13 cellular contexts compared by ENCODE assay signal in genomic region chr3:14141144-14141543, GRCh38. TPM values are rescaled to one million over a fixed set of nuclear protein-coding genes. Genes with fewer than 3 reads are reported as not detected.
DNase-seq lines count a peak whose midpoint lies in the region; ATAC-seq and TF ChIP-seq lines count a peak whose summit lies in the region.
"Had no signal": no experiment of that assay in that cellular context is flagged by ENCODE, and none has a peak within 500 bp of the region (broad histone marks: within the 10 kb centered on the region; RNA-seq: fewer than 3 reads in every experiment).

No MANE protein-coding gene starts in this region.

- WGBS in right cardiac atrium, result 44% methylated on average over 2 of the region's 2 CpGs
- WGBS in right lobe of liver (ENCODE audit: insufficient coverage, low coverage, low lambda C conversion rate, missing lambda C conversion rate), result 29% methylated on average over 2 of the region's 2 CpGs

- peaks cover 22% of the 10 kb centered on the region for H3K36me3 Mint-ChIP-seq in activated naive CD8-positive, alpha-beta T cell treated with anti-CD3 and anti-CD28 coated beads for 36 hours

- H3K9me3 ChIP-seq in right cardiac atrium (ENCODE audit: control insufficient read depth, low read length) (no peaks in the 10 kb centered on the region), right lobe of liver (no peaks in the 10 kb centered on the region)
- H3K9me3 ChIP-seq: left ventricle myocardium inferior, SJSA1 had no signal

- H3K27me3 ChIP-seq in right cardiac atrium (ENCODE audit: control insufficient read depth, insufficient read depth) (no peaks in the 10 kb centered on the region), right lobe of liver (no peaks in the 10 kb centered on the region)
- H3K27me3 ChIP-seq: SJSA1 had no signal

- DNase-seq in right cardiac atrium, result no peak
- no peak for DNase-seq in left cardiac atrium
- DNase-seq in activated naive CD8-positive, alpha-beta T cell treated with anti-CD3 and anti-CD28 coated beads for 36 hours, result no peak
- no peak for DNase-seq in right lobe of liver
- no peak for DNase-seq in T1000 (lab: John Stamatoyannopoulos, UW)
- DNase-seq in SIG-M5 (lab: John Stamatoyannopoulos, UW), result no peak
- no peak for DNase-seq in SIG-M5 treated with dmso at 0.1 percent for 504 hours (lab: John Stamatoyannopoulos, UW; ENCODE audit: unreplicated experiment)
- DNase-seq: COR-L47, left ventricle myocardium inferior, MV-4-11 had no signal

- H3K27me3 Mint-ChIP-seq in activated naive CD8-positive, alpha-beta T cell treated with anti-CD3 and anti-CD28 coated beads for 36 hours, result no peaks in the 10 kb centered on the region

- TF ChIP-seq CTCF in right lobe of liver (IDR thresholded peaks at IDR 0.05), result no peak

- peak overlapping the region; percentile 32 for H3K27ac ChIP-seq in right cardiac atrium (ENCODE audit: low read length)
- peak overlapping the region in 2 of 3 donors; percentile 37 to 66 for H3K27ac ChIP-seq in right lobe of liver
- H3K27ac ChIP-seq: SJSA1 had no signal

- no peak overlapping the region for H3K4me3 Mint-ChIP-seq in activated naive CD8-positive, alpha-beta T cell treated with anti-CD3 and anti-CD28 coated beads for 36 hours

- H3K9me3 Mint-ChIP-seq in activated naive CD8-positive, alpha-beta T cell treated with anti-CD3 and anti-CD28 coated beads for 36 hours, result no peaks in the 10 kb centered on the region

- peaks cover 0 to 11% (median 3%) of the 10 kb centered on the region in 4 donors for H3K36me3 ChIP-seq in right lobe of liver

- peak overlapping the region; percentile 60 for H3K27ac Mint-ChIP-seq in activated naive CD8-positive, alpha-beta T cell treated with anti-CD3 and anti-CD28 coated beads for 36 hours

- ATAC-seq in right cardiac atrium (no peak), left cardiac atrium (no peak), right lobe of liver (no peak), GM21447 (IDR thresholded peaks at IDR 0.05; ENCODE audit: unreplicated experiment) (no peak)
- ATAC-seq: activated CD4-positive, CD25-positive, alpha-beta regulatory T cell treated with anti-CD3 and anti-CD28 coated beads, Interleukin-2, amount 50 U/mL, for 24 hours had no signal

- no peak for TF ChIP-seq POLR2A in right lobe of liver (IDR thresholded peaks at IDR 0.05)

- H3K4me3 ChIP-seq in right cardiac atrium (ENCODE audit: low read length) (no peak overlapping the region), right lobe of liver (no peak overlapping the region)
- H3K4me3 ChIP-seq: left ventricle myocardium inferior, SJSA1 had no signal

- intact Hi-C loops in right cardiac atrium (cut with DNase I) (no loop called here), left cardiac atrium (cut with DNase I) (no loop called here), right lobe of liver (cut with DNase I) (no loop called here)

- H3K4me1 ChIP-seq in right cardiac atrium (ENCODE audit: control insufficient read depth, insufficient read depth, low read length) (peaks cover 11% of the 10 kb centered on the region), right lobe of liver (peaks cover 0 to 73% (median 38%) of the 10 kb centered on the region in 4 donors)

- H3K4me1 Mint-ChIP-seq in activated naive CD8-positive, alpha-beta T cell treated with anti-CD3 and anti-CD28 coated beads for 36 hours, result peaks cover 35% of the 10 kb centered on the region

RNA-seq across cellular contexts. Expression of gene TMEM43, which starts 16.3 kb away (rescaled TPM):
- total RNA-seq in right cardiac atrium (100 to 1,000 TPM in 1 of 4 donors, 10 to 100 TPM in 3; 52.4 to 103 (median 68.7) TPM), left cardiac atrium (10 to 100 TPM; 50.1 to 95.3 TPM), right lobe of liver (10 to 100 TPM in 5 of 6 experiments, 1 to 10 TPM in 1; 9.3 to 16.8 (median 14.6) TPM)
- polyA plus RNA-seq in right cardiac atrium, result 46.7 TPM
- total RNA-seq in activated naive CD8-positive, alpha-beta T cell treated with anti-CD3 and anti-CD28 coated beads for 36 hours, result 10 to 100 TPM; 26.8 to 27.0 TPM

RNA-seq across cellular contexts. Expression of gene CHCHD4, which starts 16.5 kb away (rescaled TPM):
- total RNA-seq in right cardiac atrium (10 to 100 TPM; 21.0 to 30.9 (median 27.4) TPM), left cardiac atrium (10 to 100 TPM; 21.8 to 25.9 TPM), right lobe of liver (10 to 100 TPM in 2 of 6 experiments, 1 to 10 TPM in 4; 6.2 to 13.5 (median 8.4) TPM)
- 33.4 TPM for polyA plus RNA-seq in right cardiac atrium
- 10 to 100 TPM; 27.7 to 29.8 TPM for total RNA-seq in activated naive CD8-positive, alpha-beta T cell treated with anti-CD3 and anti-CD28 coated beads for 36 hours

RNA-seq across cellular contexts. Expression of gene XPC, which starts 37.3 kb away (rescaled TPM):
- 10 to 100 TPM; 10.7 to 16.1 (median 14.4) TPM for total RNA-seq in right cardiac atrium
- 8.8 TPM for polyA plus RNA-seq in right cardiac atrium
- total RNA-seq in left cardiac atrium, result 10 to 100 TPM; 10.6 to 15.0 TPM
- total RNA-seq in activated naive CD8-positive, alpha-beta T cell treated with anti-CD3 and anti-CD28 coated beads for 36 hours, result 10 to 100 TPM; 19.8 to 25.4 TPM
- total RNA-seq in right lobe of liver, result 10 to 100 TPM; 14.4 to 23.1 (median 20.0) TPM

RNA-seq across cellular contexts. Expression of gene LSM3, which starts 37.5 kb away (rescaled TPM):
- total RNA-seq in right cardiac atrium, result 10 to 100 TPM; 13.5 to 16.5 (median 15.2) TPM
- polyA plus RNA-seq in right cardiac atrium, result 17.8 TPM
- total RNA-seq in left cardiac atrium, result 10 to 100 TPM; 15.8 to 17.5 TPM
- 10 to 100 TPM; 26.3 to 27.2 TPM for total RNA-seq in activated naive CD8-positive, alpha-beta T cell treated with anti-CD3 and anti-CD28 coated beads for 36 hours
- total RNA-seq in right lobe of liver, result 1 to 10 TPM; 4.5 to 7.4 (median 6.1) TPM
